8 cellular contexts compared by ENCODE assay signal in genomic region chr10:73931767-73932624, GRCh38. TPM values are rescaled to one million over a fixed set of nuclear protein-coding genes. Genes with fewer than 3 reads are reported as not detected.
DNase-seq lines count a peak whose midpoint lies in the region; ATAC-seq and TF ChIP-seq lines count a peak whose summit lies in the region.

No MANE protein-coding gene starts in this region.

- no peak overlapping the region for H3K9ac ChIP-seq in neuronal stem cell (ENCODE audit: low read depth, low read length, poor library complexity)

- no peak overlapping the region for H2AFZ ChIP-seq in neuronal stem cell (ENCODE audit: low read length)

- H2BK12ac ChIP-seq in neuronal stem cell (ENCODE audit: low read length) = no peak overlapping the region

- CTCF ChIA-PET in AG04450 (lab: Charles Lee) = interaction anchor here (1.6 kb wide), 1 partner anchor 9 kb away, joined by 8 read pairs; no protein-coding TSS in a partner anchor
- CTCF ChIA-PET in activated naive CD4-positive, alpha-beta T cell treated with anti-CD3 and anti-CD28 coated beads for 36 hours (lab: Charles Lee) = interaction anchor here (0.7 to 3.5 kb wide), 4 partner anchors 9 to 52 kb away, joined by 3 to 28 read pairs (median 16); no protein-coding TSS in a partner anchor

- H2BK120ac ChIP-seq in neuronal stem cell (ENCODE audit: low read depth, low read length) = no peak overlapping the region

- ATAC-seq in GM21423 (IDR thresholded peaks at IDR 0.05; ENCODE audit: unreplicated experiment) (peak; percentile 63), sciatic nerve (no peak), GM18873 (IDR thresholded peaks at IDR 0.05; ENCODE audit: low FRiP score, unreplicated experiment) (no peak)

- H3K27me3 ChIP-seq in AG04450 (ENCODE audit: control insufficient read depth, insufficient read depth, low read length) = no peaks in the 10 kb centered on the region
- peaks cover 0 to 38% (median 0%) of the 10 kb centered on the region in 3 experiments for H3K27me3 ChIP-seq in neuronal stem cell (ENCODE audit: control insufficient read depth in 3 of 3, insufficient read depth in 3 of 3, low read depth in 1 of 3, low read length in 3 of 3)
- H3K27me3 ChIP-seq in sigmoid colon = no peaks in the 10 kb centered on the region

- WGBS in neuronal stem cell (ENCODE audit: extremely low coverage in 2 of 2, insufficient read length in 2 of 2, insufficient replicate concordance in 1 of 2), 2 donors = no CpG with 5 or more reads among the region's 13 CpGs
- WGBS in sigmoid colon, 2 donors = 64 to 66% methylated on average over 13 of the region's 13 CpGs

- TF ChIP-seq CTCF in AG04450 (IDR thresholded peaks at IDR 0.05; ENCODE audit: low read depth, low read length) = no peak
- TF ChIP-seq CTCF in sigmoid colon (IDR thresholded peaks at IDR 0.05) = no peak

- H3K4me1 ChIP-seq in neuronal stem cell (ENCODE audit: control insufficient read depth in 2 of 2, insufficient read depth in 1 of 2, low read depth in 1 of 2, low read length in 2 of 2) (peaks cover 0 to 3% of the 10 kb centered on the region in 2 donors), sigmoid colon (no peaks in the 10 kb centered on the region)

- H3K27ac Mint-ChIP-seq in activated naive CD4-positive, alpha-beta T cell treated with anti-CD3 and anti-CD28 coated beads for 36 hours = peak overlapping the region; percentile 83

- intact Hi-C loops in activated naive CD4-positive, alpha-beta T cell treated with anti-CD3 and anti-CD28 coated beads for 36 hours (cut with micrococcal nuclease) = loop anchor here (1.0 to 5.0 kb wide), 6 partner anchors 10 to 653 kb away; a partner anchor contains a TSS
- intact Hi-C loops in sciatic nerve (cut with DNase I) = no loop called here
- intact Hi-C loops in sigmoid colon (cut with DNase I) = no loop called here

- H3K9me3 Mint-ChIP-seq in activated naive CD4-positive, alpha-beta T cell treated with anti-CD3 and anti-CD28 coated beads for 36 hours = no peaks in the 10 kb centered on the region

- no peak overlapping the region for H3K4ac ChIP-seq in neuronal stem cell (ENCODE audit: low read length)

- H3K4me3 Mint-ChIP-seq in activated naive CD4-positive, alpha-beta T cell treated with anti-CD3 and anti-CD28 coated beads for 36 hours = no peak overlapping the region

- POLR2A ChIA-PET in AG04450 (lab: Yijun Ruan, JAX) = no interaction called here

- peaks cover 15% of the 10 kb centered on the region for H3K4me1 Mint-ChIP-seq in activated naive CD4-positive, alpha-beta T cell treated with anti-CD3 and anti-CD28 coated beads for 36 hours (ENCODE audit: low read depth)

- no peak for TF ChIP-seq POLR2A in sigmoid colon (IDR thresholded peaks at IDR 0.05)

- H3K27ac ChIP-seq in AG04450 (ENCODE audit: low read depth, low read length) = peak overlapping the region; percentile 2
- no peak overlapping the region for H3K27ac ChIP-seq in neuronal stem cell (replicated peaks; ENCODE audit: low read length)
- H3K27ac ChIP-seq in sigmoid colon = no peak overlapping the region

- H3K36me3 ChIP-seq in neuronal stem cell (replicated peaks in 1 of 2; ENCODE audit: control insufficient read depth in 2 of 2, insufficient read depth in 2 of 2, low read length in 2 of 2) (no peaks in the 10 kb centered on the region), sigmoid colon (no peaks in the 10 kb centered on the region)

- peaks cover 7% of the 10 kb centered on the region for H3K27me3 Mint-ChIP-seq in activated naive CD4-positive, alpha-beta T cell treated with anti-CD3 and anti-CD28 coated beads for 36 hours (ENCODE audit: low read depth)

- peak overlapping the region; percentile 31 for H3K18ac ChIP-seq in neuronal stem cell (ENCODE audit: low read length)

- no peak overlapping the region for H4K8ac ChIP-seq in neuronal stem cell (ENCODE audit: low read depth, low read length)

- no peak overlapping the region for H2BK15ac ChIP-seq in neuronal stem cell (ENCODE audit: low read length)

- no peak overlapping the region for H4K91ac ChIP-seq in neuronal stem cell (ENCODE audit: low read depth, low read length, poor library complexity)

- peak overlapping the region; percentile 49 for H2AK5ac ChIP-seq in neuronal stem cell (ENCODE audit: low read depth, low read length)

- DNase-seq in AG04450 (ENCODE audit: low read depth, low spot score) = no peak
- DNase-seq in NCI-H510A treated with DMSO at 0.1 percent for 48 hours (lab: John Stamatoyannopoulos, UW) = peak; percentile 31
- peak; percentile 92 for DNase-seq in activated naive CD4-positive, alpha-beta T cell treated with anti-CD3 and anti-CD28 coated beads for 36 hours
- no peak for DNase-seq in neuronal stem cell (ENCODE audit: low spot score)
- DNase-seq in sciatic nerve (ENCODE audit: low spot score) = no peak
- DNase-seq in sigmoid colon = no peak

- H3K9me3 ChIP-seq in AG04450 (ENCODE audit: control insufficient read depth, insufficient read depth, low read length) (no peaks in the 10 kb centered on the region; the same call in 1 of the 2 replicates), neuronal stem cell (replicated peaks in 1 of 2; ENCODE audit: control insufficient read depth in 2 of 2, insufficient read depth in 1 of 2, low read depth in 1 of 2, low read length in 2 of 2) (no peaks in the 10 kb centered on the region), sigmoid colon (no peaks in the 10 kb centered on the region)

- no peaks in the 10 kb centered on the region for H3K36me3 Mint-ChIP-seq in activated naive CD4-positive, alpha-beta T cell treated with anti-CD3 and anti-CD28 coated beads for 36 hours (ENCODE audit: low read depth)

- no peak overlapping the region for H3K4me3 ChIP-seq in AG04450 (ENCODE audit: low read depth, low read length)
- H3K4me3 ChIP-seq in neuronal stem cell (ENCODE audit: low read length in 2 of 2) = no peak overlapping the region
- H3K4me3 ChIP-seq in sigmoid colon = no peak overlapping the region

- no peak for TF ChIP-seq EP300 in sigmoid colon (IDR thresholded peaks at IDR 0.05)

- H3K23ac ChIP-seq in neuronal stem cell (ENCODE audit: low read depth, low read length, poor library complexity) = peak overlapping the region; percentile 53

- H3K79me1 ChIP-seq in neuronal stem cell (ENCODE audit: low read depth, low read length) = no peaks in the 10 kb centered on the region

- no peak overlapping the region for H3K14ac ChIP-seq in neuronal stem cell (ENCODE audit: low read length)

- no peak overlapping the region for H3K4me2 ChIP-seq in neuronal stem cell (ENCODE audit: insufficient read depth, low read length, poor library complexity, severe bottlenecking)

- H2BK5ac ChIP-seq in neuronal stem cell (ENCODE audit: low read length) = no peak overlapping the region

RNA-seq across cellular contexts. Expression of gene PLAU, which starts 21.1 kb away (rescaled TPM):
- polyA plus RNA-seq in AG04450 (2011; rRNA removed) (241 and 329 TPM in 2 replicates), sigmoid colon (10 to 100 TPM in 1 of 3 donors, 1 to 10 TPM in 2; 3.6 to 15.7 (median 9.9) TPM)
- 140 and 188 TPM in 2 replicates for polyA minus RNA-seq in AG04450 (2011; rRNA and poly(A)+ RNA removed)
- under 1 TPM; 0.26 to 0.27 TPM for total RNA-seq in activated naive CD4-positive, alpha-beta T cell treated with anti-CD3 and anti-CD28 coated beads for 36 hours
- 8.0 TPM for polyA plus RNA-seq in neuronal stem cell (2013, experiment 1 of 2)
- polyA plus RNA-seq in neuronal stem cell (2013, experiment 2 of 2) = 7.7 TPM
- total RNA-seq in sciatic nerve (15.6 TPM), sigmoid colon (1 to 10 TPM; 2.5 to 9.4 (median 3.7) TPM)

RNA-seq across cellular contexts. Expression of gene CAMK2G, which starts 57.6 kb away (rescaled TPM):
- polyA plus RNA-seq in AG04450 (2011; rRNA removed) (22.3 and 23.7 TPM in 2 replicates), sigmoid colon (10 to 100 TPM; 14.4 to 34.8 (median 17.6) TPM)
- 28.5 and 28.7 TPM in 2 replicates for polyA minus RNA-seq in AG04450 (2011; rRNA and poly(A)+ RNA removed)
- total RNA-seq in activated naive CD4-positive, alpha-beta T cell treated with anti-CD3 and anti-CD28 coated beads for 36 hours = 10 to 100 TPM; 22.9 to 26.3 TPM
- 30.5 TPM for polyA plus RNA-seq in neuronal stem cell (2013, experiment 1 of 2)
- polyA plus RNA-seq in neuronal stem cell (2013, experiment 2 of 2) = 31.7 TPM
- total RNA-seq in sciatic nerve (30.5 TPM), sigmoid colon (100 to 1,000 TPM; 153 to 221 (median 209) TPM)

Comparison
In these comparisons a context has a peak if more than half of its experiments do, and no peak if none do; other contexts are left out.
1. DNase-seq: peak in NCI-H510A treated with DMSO at 0.1 percent for 48 hours (single experiment) and activated naive CD4-positive, alpha-beta T cell treated with anti-CD3 and anti-CD28 coated beads for 36 hours (single experiment); none in AG04450 (single experiment), neuronal stem cell (single experiment), sciatic nerve (single experiment) and sigmoid colon (single experiment).